1 cellular context compared by ENCODE assay signal in genomic region chr4:3466691-3467600, GRCh38.
TF ChIP-seq lines count a peak whose summit lies in the region.

No MANE protein-coding gene starts in this region.

TF ChIP-seq in H1, 55 proteins besides CTCF, POLR2A, EP300 and RAD21:
- TF ChIP-seq TAF1 (IDR thresholded peaks at IDR 0.05; ENCODE audit: low read depth, low read length) (no peak), SIX5 (IDR thresholded peaks at IDR 0.05; ENCODE audit: low read depth, low read length) (no peak)
- TF ChIP-seq, protein P1, sequence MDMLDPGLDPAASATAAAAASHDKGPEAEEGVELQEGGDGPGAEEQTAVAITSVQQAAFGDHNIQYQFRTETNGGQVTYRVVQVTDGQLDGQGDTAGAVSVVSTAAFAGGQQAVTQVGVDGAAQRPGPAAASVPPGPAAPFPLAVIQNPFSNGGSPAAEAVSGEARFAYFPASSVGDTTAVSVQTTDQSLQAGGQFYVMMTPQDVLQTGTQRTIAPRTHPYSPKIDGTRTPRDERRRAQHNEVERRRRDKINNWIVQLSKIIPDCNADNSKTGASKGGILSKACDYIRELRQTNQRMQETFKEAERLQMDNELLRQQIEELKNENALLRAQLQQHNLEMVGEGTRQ (IDR thresholded peaks at IDR 0.05; ENCODE audit: low read length): no peak
- TF ChIP-seq, protein P2, sequence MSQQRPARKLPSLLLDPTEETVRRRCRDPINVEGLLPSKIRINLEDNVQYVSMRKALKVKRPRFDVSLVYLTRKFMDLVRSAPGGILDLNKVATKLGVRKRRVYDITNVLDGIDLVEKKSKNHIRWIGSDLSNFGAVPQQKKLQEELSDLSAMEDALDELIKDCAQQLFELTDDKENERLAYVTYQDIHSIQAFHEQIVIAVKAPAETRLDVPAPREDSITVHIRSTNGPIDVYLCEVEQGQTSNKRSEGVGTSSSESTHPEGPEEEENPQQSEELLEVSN (IDR thresholded peaks at IDR 0.05): no peak
- TF ChIP-seq, protein P3, sequence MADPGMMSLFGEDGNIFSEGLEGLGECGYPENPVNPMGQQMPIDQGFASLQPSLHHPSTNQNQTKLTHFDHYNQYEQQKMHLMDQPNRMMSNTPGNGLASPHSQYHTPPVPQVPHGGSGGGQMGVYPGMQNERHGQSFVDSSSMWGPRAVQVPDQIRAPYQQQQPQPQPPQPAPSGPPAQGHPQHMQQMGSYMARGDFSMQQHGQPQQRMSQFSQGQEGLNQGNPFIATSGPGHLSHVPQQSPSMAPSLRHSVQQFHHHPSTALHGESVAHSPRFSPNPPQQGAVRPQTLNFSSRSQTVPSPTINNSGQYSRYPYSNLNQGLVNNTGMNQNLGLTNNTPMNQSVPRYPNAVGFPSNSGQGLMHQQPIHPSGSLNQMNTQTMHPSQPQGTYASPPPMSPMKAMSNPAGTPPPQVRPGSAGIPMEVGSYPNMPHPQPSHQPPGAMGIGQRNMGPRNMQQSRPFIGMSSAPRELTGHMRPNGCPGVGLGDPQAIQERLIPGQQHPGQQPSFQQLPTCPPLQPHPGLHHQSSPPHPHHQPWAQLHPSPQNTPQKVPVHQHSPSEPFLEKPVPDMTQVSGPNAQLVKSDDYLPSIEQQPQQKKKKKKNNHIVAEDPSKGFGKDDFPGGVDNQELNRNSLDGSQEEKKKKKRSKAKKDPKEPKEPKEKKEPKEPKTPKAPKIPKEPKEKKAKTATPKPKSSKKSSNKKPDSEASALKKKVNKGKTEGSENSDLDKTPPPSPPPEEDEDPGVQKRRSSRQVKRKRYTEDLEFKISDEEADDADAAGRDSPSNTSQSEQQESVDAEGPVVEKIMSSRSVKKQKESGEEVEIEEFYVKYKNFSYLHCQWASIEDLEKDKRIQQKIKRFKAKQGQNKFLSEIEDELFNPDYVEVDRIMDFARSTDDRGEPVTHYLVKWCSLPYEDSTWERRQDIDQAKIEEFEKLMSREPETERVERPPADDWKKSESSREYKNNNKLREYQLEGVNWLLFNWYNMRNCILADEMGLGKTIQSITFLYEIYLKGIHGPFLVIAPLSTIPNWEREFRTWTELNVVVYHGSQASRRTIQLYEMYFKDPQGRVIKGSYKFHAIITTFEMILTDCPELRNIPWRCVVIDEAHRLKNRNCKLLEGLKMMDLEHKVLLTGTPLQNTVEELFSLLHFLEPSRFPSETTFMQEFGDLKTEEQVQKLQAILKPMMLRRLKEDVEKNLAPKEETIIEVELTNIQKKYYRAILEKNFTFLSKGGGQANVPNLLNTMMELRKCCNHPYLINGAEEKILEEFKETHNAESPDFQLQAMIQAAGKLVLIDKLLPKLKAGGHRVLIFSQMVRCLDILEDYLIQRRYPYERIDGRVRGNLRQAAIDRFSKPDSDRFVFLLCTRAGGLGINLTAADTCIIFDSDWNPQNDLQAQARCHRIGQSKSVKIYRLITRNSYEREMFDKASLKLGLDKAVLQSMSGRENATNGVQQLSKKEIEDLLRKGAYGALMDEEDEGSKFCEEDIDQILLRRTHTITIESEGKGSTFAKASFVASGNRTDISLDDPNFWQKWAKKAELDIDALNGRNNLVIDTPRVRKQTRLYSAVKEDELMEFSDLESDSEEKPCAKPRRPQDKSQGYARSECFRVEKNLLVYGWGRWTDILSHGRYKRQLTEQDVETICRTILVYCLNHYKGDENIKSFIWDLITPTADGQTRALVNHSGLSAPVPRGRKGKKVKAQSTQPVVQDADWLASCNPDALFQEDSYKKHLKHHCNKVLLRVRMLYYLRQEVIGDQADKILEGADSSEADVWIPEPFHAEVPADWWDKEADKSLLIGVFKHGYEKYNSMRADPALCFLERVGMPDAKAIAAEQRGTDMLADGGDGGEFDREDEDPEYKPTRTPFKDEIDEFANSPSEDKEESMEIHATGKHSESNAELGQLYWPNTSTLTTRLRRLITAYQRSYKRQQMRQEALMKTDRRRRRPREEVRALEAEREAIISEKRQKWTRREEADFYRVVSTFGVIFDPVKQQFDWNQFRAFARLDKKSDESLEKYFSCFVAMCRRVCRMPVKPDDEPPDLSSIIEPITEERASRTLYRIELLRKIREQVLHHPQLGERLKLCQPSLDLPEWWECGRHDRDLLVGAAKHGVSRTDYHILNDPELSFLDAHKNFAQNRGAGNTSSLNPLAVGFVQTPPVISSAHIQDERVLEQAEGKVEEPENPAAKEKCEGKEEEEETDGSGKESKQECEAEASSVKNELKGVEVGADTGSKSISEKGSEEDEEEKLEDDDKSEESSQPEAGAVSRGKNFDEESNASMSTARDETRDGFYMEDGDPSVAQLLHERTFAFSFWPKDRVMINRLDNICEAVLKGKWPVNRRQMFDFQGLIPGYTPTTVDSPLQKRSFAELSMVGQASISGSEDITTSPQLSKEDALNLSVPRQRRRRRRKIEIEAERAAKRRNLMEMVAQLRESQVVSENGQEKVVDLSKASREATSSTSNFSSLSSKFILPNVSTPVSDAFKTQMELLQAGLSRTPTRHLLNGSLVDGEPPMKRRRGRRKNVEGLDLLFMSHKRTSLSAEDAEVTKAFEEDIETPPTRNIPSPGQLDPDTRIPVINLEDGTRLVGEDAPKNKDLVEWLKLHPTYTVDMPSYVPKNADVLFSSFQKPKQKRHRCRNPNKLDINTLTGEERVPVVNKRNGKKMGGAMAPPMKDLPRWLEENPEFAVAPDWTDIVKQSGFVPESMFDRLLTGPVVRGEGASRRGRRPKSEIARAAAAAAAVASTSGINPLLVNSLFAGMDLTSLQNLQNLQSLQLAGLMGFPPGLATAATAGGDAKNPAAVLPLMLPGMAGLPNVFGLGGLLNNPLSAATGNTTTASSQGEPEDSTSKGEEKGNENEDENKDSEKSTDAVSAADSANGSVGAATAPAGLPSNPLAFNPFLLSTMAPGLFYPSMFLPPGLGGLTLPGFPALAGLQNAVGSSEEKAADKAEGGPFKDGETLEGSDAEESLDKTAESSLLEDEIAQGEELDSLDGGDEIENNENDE (IDR thresholded peaks at IDR 0.05; ENCODE audit: insufficient replicate concordance, low read length): no peak
